In genomic region chr6:144953552-144954240, GRCh38 we compare ENCODE assay signal across 15 cellular contexts.
DNase-seq lines count a peak whose midpoint lies in the region.
"Had no signal": no experiment of that assay in that cellular context is flagged by ENCODE, and none has a peak within 500 bp of the region (broad histone marks: within the 10 kb centered on the region; RNA-seq: fewer than 3 reads in every experiment).

No MANE protein-coding gene starts in this region.

- DNase-seq in Daoy (ENCODE audit: low read depth) (peak; percentile 56), NCI-H226 (peak; percentile 73), dermis blood vessel endothelial cell (peak; percentile 19), myocyte (ENCODE audit: low read depth) (peak; percentile 91), NCI-H446 (lab: John Stamatoyannopoulos, UW) (no peak), posterior vena cava (ENCODE audit: low spot score) (no peak), NCI-H1417 (lab: John Stamatoyannopoulos, UW) (no peak), GDM1 (lab: John Stamatoyannopoulos, UW) (no peak)
- DNase-seq: activated B cell treated with CpG ODN at 0.5 μM for 24 hours; activated T-cell treated with anti-CD3 and anti-CD28 coated beads for 4 hours; aorta; CD4-positive, CD25-positive, alpha-beta regulatory T cell; erythroblast; natural killer cell; NCI-H446 treated with DMSO at 0.1 percent for 48 hours had no signal

- intact Hi-C loops in posterior vena cava (cut with DNase I): no loop called here

Comparison
In these comparisons a context has a peak if more than half of its experiments do, and no peak if none do; other contexts are left out.
1. DNase-seq: peak in Daoy (single experiment), NCI-H226 (single experiment), dermis blood vessel endothelial cell (single experiment) and myocyte (single experiment); none in NCI-H446 (0 of 2), posterior vena cava (single experiment), NCI-H1417 (0 of 3) and GDM1 (single experiment).